29 cellular contexts compared by ENCODE assay signal in genomic region chr4:149959391-149959790, GRCh38.
"Had no signal": no experiment of that assay in that cellular context is flagged by ENCODE, and none has a peak within 500 bp of the region (broad histone marks: within the 10 kb centered on the region; RNA-seq: fewer than 3 reads in every experiment).

No MANE protein-coding gene starts in this region.

- H3K4me3 Mint-ChIP-seq: activated CD4-positive, alpha-beta memory T cell treated with anti-CD3 and anti-CD28 coated beads for 36 hours; activated CD4-positive, alpha-beta T cell treated with anti-CD3 and anti-CD28 coated beads, Interleukin-2, amount 10 ng/mL, durations not matched to agents 7 days and 5 days; activated naive CD8-positive, alpha-beta T cell treated with anti-CD3 and anti-CD28 coated beads, Interleukin-2, amount 50 U/mL, for 24 hours; activated T-cell treated with anti-CD3 and anti-CD28 coated beads, Interleukin-2, amount 50 U/mL, for 4 hours; brain had no signal

- H3K27me3 ChIP-seq: ascending aorta, cardiac muscle cell, MG63 had no signal

- H3K36me3 ChIP-seq: ascending aorta, cardiac muscle cell, MG63 had no signal

- H3K27ac ChIP-seq: ascending aorta, cardiac muscle cell, KMS-11, SK-N-MC, VCaP had no signal

- H3K4me1 Mint-ChIP-seq: activated CD4-positive, alpha-beta T cell treated with anti-CD3 and anti-CD28 coated beads, Interleukin-2, amount 10 ng/mL, durations not matched to agents 7 days and 5 days; activated naive CD8-positive, alpha-beta T cell treated with anti-CD3 and anti-CD28 coated beads, Interleukin-2, amount 50 U/mL, for 24 hours; brain had no signal

- H3K9me3 Mint-ChIP-seq: activated CD4-positive, alpha-beta memory T cell treated with anti-CD3 and anti-CD28 coated beads for 36 hours; activated CD4-positive, alpha-beta T cell treated with anti-CD3 and anti-CD28 coated beads, Interleukin-2, amount 10 ng/mL, durations not matched to agents 7 days and 5 days; activated naive CD4-positive, alpha-beta T cell treated with anti-CD3 and anti-CD28 coated beads, Interleukin-2, amount 50 U/mL, for 72 hours; activated naive CD8-positive, alpha-beta T cell treated with anti-CD3 and anti-CD28 coated beads, Interleukin-2, amount 50 U/mL, for 24 hours; activated T-cell treated with anti-CD3 and anti-CD28 coated beads, Interleukin-2, amount 50 U/mL, for 4 hours; brain had no signal

- H3K36me3 Mint-ChIP-seq: activated CD4-positive, alpha-beta memory T cell treated with anti-CD3 and anti-CD28 coated beads for 36 hours; activated naive CD4-positive, alpha-beta T cell treated with anti-CD3 and anti-CD28 coated beads, Interleukin-2, amount 50 U/mL, for 72 hours; brain had no signal

- H3K9me3 ChIP-seq: ascending aorta, MG63 had no signal

- H3K27ac Mint-ChIP-seq: activated CD4-positive, alpha-beta memory T cell treated with anti-CD3 and anti-CD28 coated beads for 36 hours; activated CD4-positive, alpha-beta T cell treated with anti-CD3 and anti-CD28 coated beads, Interleukin-2, amount 10 ng/mL, durations not matched to agents 7 days and 5 days; activated naive CD4-positive, alpha-beta T cell treated with anti-CD3 and anti-CD28 coated beads, Interleukin-2, amount 50 U/mL, for 72 hours; activated naive CD8-positive, alpha-beta T cell treated with anti-CD3 and anti-CD28 coated beads, Interleukin-2, amount 50 U/mL, for 24 hours; brain had no signal

- H3K4me3 ChIP-seq: ascending aorta, cardiac muscle cell, MG63, SK-N-MC had no signal

- H3K4me1 ChIP-seq: ascending aorta had no signal

- DNase-seq: activated CD4-positive, alpha-beta memory T cell treated with anti-CD3 and anti-CD28 coated beads for 36 hours; activated CD4-positive, alpha-beta T cell treated with anti-CD3 and anti-CD28 coated beads, Interleukin-2, amount 10 ng/mL, durations not matched to agents 7 days and 5 days; activated CD4-positive, CD25-positive, alpha-beta regulatory T cell; activated CD8-positive, alpha-beta memory T cell treated with anti-CD3 and anti-CD28 coated beads for 24 hours; activated effector memory CD4-positive, alpha-beta T cell treated with anti-CD3 and anti-CD28 coated beads, Interleukin-2, amount 50 U/mL, for 16 hours; activated naive CD4-positive, alpha-beta T cell treated with Interleukin-2 at 50 U/mL for 16 hours; activated naive CD8-positive, alpha-beta T cell treated with anti-CD3 and anti-CD28 coated beads, Interleukin-2, amount 50 U/mL, for 24 hours; activated T-cell treated with anti-CD3 and anti-CD28 coated beads, Interleukin-2, amount 50 U/mL, for 4 hours; amniotic stem cell; MG63; MV-4-11; NCI-H1092 treated with DMSO at 0.1 percent for 48 hours; NCI-H1417 treated with DMSO at 0.1 percent for 48 hours; NCI-H1694; NCI-H2081; NCI-H2227 treated with DMSO at 0.1 percent for 48 hours; NCI-H446 treated with DMSO at 0.1 percent for 48 hours; NCI-H524 treated with DMSO at 0.1 percent for 48 hours; NCI-H748 treated with DMSO at 0.1 percent for 48 hours; OCI-M1; RPMI8226; T-helper 1 cell had no signal
